27 cellular contexts compared by ENCODE assay signal in genomic region chr4:163180087-163180486, GRCh38. TPM values are rescaled to one million over a fixed set of nuclear protein-coding genes. Genes with fewer than 3 reads are reported as not detected.
DNase-seq lines count a peak whose midpoint lies in the region; ATAC-seq, FAIRE-seq and TF ChIP-seq lines count a peak whose summit lies in the region.
"Had no signal": no experiment of that assay in that cellular context is flagged by ENCODE, and none has a peak within 500 bp of the region (broad histone marks: within the 10 kb centered on the region; RNA-seq: fewer than 3 reads in every experiment).

No MANE protein-coding gene starts in this region.

- no peak overlapping the region for H3K18ac ChIP-seq in mesendoderm (ENCODE audit: low read length)

- no peaks in the 10 kb centered on the region for H3K9me1 ChIP-seq in K562 (ENCODE audit: control insufficient read depth, insufficient read depth, low read length)

- no peaks in the 10 kb centered on the region for H3K27me3 ChIP-seq in GM23338 (ENCODE audit: insufficient read depth)
- no peaks in the 10 kb centered on the region for H3K27me3 ChIP-seq in OCI-LY3 (ENCODE audit: low read depth, low read length)
- peaks cover 14 to 22% of the 10 kb centered on the region in 2 experiments for H3K27me3 ChIP-seq in K562 (ENCODE audit: control insufficient read depth in 2 of 2, insufficient read depth in 2 of 2, low read length in 2 of 2)
- H3K27me3 ChIP-seq in mesendoderm (ENCODE audit: insufficient read depth, low read length, poor library complexity), result no peaks in the 10 kb centered on the region
- H3K27me3 ChIP-seq: Peyer's patch had no signal

- ATAC-seq in GM23338, result no peak
- peak; percentile 87 for ATAC-seq in K562
- no peak for ATAC-seq in GM19467 (IDR thresholded peaks at IDR 0.05; ENCODE audit: unreplicated experiment)
- ATAC-seq: A549, GM12878, HCT116 had no signal

- intact Hi-C loops in K562 (cut with micrococcal nuclease), result no loop called here

- TF ChIP-seq POLR2A in K562 (conservative IDR thresholded peaks at IDR 0.05), result no peak

- no peaks in the 10 kb centered on the region for H3K79me1 ChIP-seq in mesendoderm (ENCODE audit: low read length)

- no peak overlapping the region for H3K4me3 ChIP-seq in GM23338
- H3K4me3 ChIP-seq in OCI-LY3 (ENCODE audit: low read length), result no peak overlapping the region
- no peak overlapping the region for H3K4me3 ChIP-seq in K562
- no peak overlapping the region for H3K4me3 ChIP-seq in mesendoderm (ENCODE audit: low read length)
- H3K4me3 ChIP-seq: A549, GM12878, Peyer's patch had no signal

- H3K79me2 ChIP-seq in GM23338 (replicated peaks; ENCODE audit: insufficient read depth) (no peaks in the 10 kb centered on the region), OCI-LY3 (ENCODE audit: low read length) (no peaks in the 10 kb centered on the region), K562 (ENCODE audit: control insufficient read depth, insufficient read depth, low read length) (no peaks in the 10 kb centered on the region), mesendoderm (ENCODE audit: control insufficient read depth, insufficient read depth, low read length) (no peaks in the 10 kb centered on the region)

- H3K27me3 Mint-ChIP-seq in GM23338 (ENCODE audit: insufficient read depth, low read depth, poor library complexity), result no peaks in the 10 kb centered on the region

- no peak overlapping the region for H2BK120ac ChIP-seq in mesendoderm (ENCODE audit: low read depth, low read length)

- no peak overlapping the region for H3K4me3 Mint-ChIP-seq in GM23338
- H3K4me3 Mint-ChIP-seq: CD4-positive, alpha-beta memory T cell had no signal

- H3K36me3 Mint-ChIP-seq in GM23338 (ENCODE audit: low read depth), result no peaks in the 10 kb centered on the region
- H3K36me3 Mint-ChIP-seq: CD4-positive, alpha-beta memory T cell had no signal

- H2BK5ac ChIP-seq in mesendoderm (ENCODE audit: low read length), result no peak overlapping the region

- no peaks in the 10 kb centered on the region for H3K4me1 Mint-ChIP-seq in GM23338

- no peak overlapping the region for H4K8ac ChIP-seq in mesendoderm (ENCODE audit: low read depth, low read length)

- no peak for TF ChIP-seq RAD21 in K562 (CRISPR knock-in tag; conservative IDR thresholded peaks at IDR 0.05 in 1 of 2, IDR thresholded peaks at IDR 0.05 in 1 of 2)

- no peak for TF ChIP-seq CTCF in GM23338 (conservative IDR thresholded peaks at IDR 0.05; ENCODE audit: low read depth in 2 of 2)
- no peak for TF ChIP-seq CTCF in OCI-LY3 (IDR thresholded peaks at IDR 0.05; ENCODE audit: low read depth, low read length)
- TF ChIP-seq CTCF in K562 (IDR thresholded peaks at IDR 0.05 in 2 of 3, conservative IDR thresholded peaks at IDR 0.05 in 1 of 3; ENCODE audit: insufficient read depth in 2 of 3, low read depth in 1 of 3, low read length in 3 of 3), result no peak

- H4K5ac ChIP-seq in mesendoderm (ENCODE audit: low read length), result no peak overlapping the region

- POLR2A ChIA-PET in K562 (lab: Yijun Ruan, JAX), result interaction anchor here (0.7 kb wide), 1 partner anchor 125 kb away, joined by 3 read pairs; no protein-coding TSS in a partner anchor

- BruUV-seq in K562 (replicated peaks; lab: Mats Ljungman, UMichigan), result no TSS peak

- H4K20me1 ChIP-seq in GM23338 (replicated peaks; ENCODE audit: insufficient read depth) (no peaks in the 10 kb centered on the region), OCI-LY3 (ENCODE audit: insufficient read depth, low read length) (no peaks in the 10 kb centered on the region), K562 (replicated peaks; ENCODE audit: control insufficient read depth, insufficient read depth, low read length) (no peaks in the 10 kb centered on the region)

- H2AK5ac ChIP-seq in mesendoderm (ENCODE audit: low read length), result no peak overlapping the region

- in situ Hi-C loops in K562 (cut with MboI), result no loop called here

- H3K9me3 ChIP-seq in OCI-LY3 (ENCODE audit: insufficient read depth, low read length) (no peaks in the 10 kb centered on the region), K562 (replicated peaks; ENCODE audit: control insufficient read depth, insufficient read depth, low read depth, low read length) (no peaks in the 10 kb centered on the region)
- H3K9me3 ChIP-seq: A549, Caco-2, Peyer's patch had no signal

- no peak for DNase-seq in GM23338 (ENCODE audit: low spot score)
- DNase-seq in K562 (ENCODE audit: extremely low read depth in 1 of 4, low spot score in 3 of 4), result peak in 3 of 4 experiments; percentile 26 to 64 (median 57)
- peak; percentile 78 for DNase-seq in mesendoderm
- no peak for DNase-seq in amniotic stem cell (lab: John Stamatoyannopoulos, UW)
- no peak for DNase-seq in NCI-H2107 (lab: John Stamatoyannopoulos, UW)
- DNase-seq: C1 segment of cervical spinal cord; Caco-2; CD4-positive, alpha-beta memory T cell; DMS79; EL; GDM1; Karpas-422; MV-4-11; NCI-H1105; NCI-H1436 treated with DMSO at 0.1 percent for 48 hours; NCI-H187 treated with DMSO at 0.1 percent for 48 hours; NCI-H524 treated with DMSO at 0.1 percent for 48 hours; NCI-H82; Peyer's patch; SHP77 treated with DMSO at 0.1 percent for 48 hours; SW 1271 had no signal

- H2AFZ ChIP-seq in GM23338 (peak overlapping the region; percentile 88; the same call in 1 of the 2 replicates), OCI-LY3 (ENCODE audit: low read depth, low read length) (peak overlapping the region; percentile 73), K562 (ENCODE audit: low read depth, low read length) (no peak overlapping the region)

- H3K4ac ChIP-seq in mesendoderm (ENCODE audit: low read depth, low read length), result no peak overlapping the region

- no peaks in the 10 kb centered on the region for H3K4me1 ChIP-seq in GM23338 (ENCODE audit: insufficient read depth)
- H3K4me1 ChIP-seq in OCI-LY3 (ENCODE audit: low read length), result no peaks in the 10 kb centered on the region
- H3K4me1 ChIP-seq in K562 (replicated peaks in 1 of 2; ENCODE audit: control insufficient read depth in 2 of 2, insufficient read depth in 2 of 2, low read length in 2 of 2), result 0 out of 5 replicates have a peak, but pooled peaks cover 0 to 2% of the 10 kb centered on the region in 2 experiments
- peaks cover 8% of the 10 kb centered on the region for H3K4me1 ChIP-seq in mesendoderm (ENCODE audit: control insufficient read depth, low read depth, low read length)
- H3K4me1 ChIP-seq: A549, Caco-2, Peyer's patch had no signal

- no peaks in the 10 kb centered on the region for H3K9me2 ChIP-seq in GM23338 (ENCODE audit: insufficient read depth)

- H3K9ac ChIP-seq in OCI-LY3 (ENCODE audit: low read length) (no peak overlapping the region), K562 (ENCODE audit: insufficient read depth in 1 of 2, low read depth in 2 of 2, low read length in 2 of 2) (no peak overlapping the region), mesendoderm (ENCODE audit: low read length) (no peak overlapping the region)

- no peak overlapping the region for H3K56ac ChIP-seq in mesendoderm (ENCODE audit: low read length)

- no peak overlapping the region for H3K27ac Mint-ChIP-seq in GM23338

- FAIRE-seq in K562 (lab: Jason Lieb, UNC), result peak; percentile 44
- FAIRE-seq: A549, GM12878 had no signal

- CTCF ChIA-PET in K562 (lab: Yijun Ruan, JAX; ENCODE audit: low intra/inter-chr PET ratio), result no interaction called here

- TF ChIP-seq EP300 in K562 (IDR thresholded peaks at IDR 0.05; ENCODE audit: low read length), result peak; percentile 54; the same call in 1 of the 2 replicates

- no peaks in the 10 kb centered on the region for H3F3A ChIP-seq in GM23338 (replicated peaks; ENCODE audit: low read depth)

- no peak overlapping the region for H2BK15ac ChIP-seq in mesendoderm (replicated peaks; ENCODE audit: low read depth)

- 0% methylated on average over 3 of the region's 3 CpGs for WGBS in K562 (ENCODE audit: insufficient coverage, low coverage, missing lambda C conversion rate)
- WGBS in mesendoderm (ENCODE audit: extremely low coverage, insufficient coverage, low lambda C conversion rate), result no CpG with 5 or more reads among the region's 3 CpGs

- H3K36me3 ChIP-seq in GM23338 (ENCODE audit: insufficient read depth) (no peaks in the 10 kb centered on the region), OCI-LY3 (replicated peaks; ENCODE audit: low read depth, low read length) (no peaks in the 10 kb centered on the region), K562 (ENCODE audit: control insufficient read depth, insufficient read depth, low read length) (no peaks in the 10 kb centered on the region), mesendoderm (ENCODE audit: control insufficient read depth, insufficient read depth, low read length) (no peaks in the 10 kb centered on the region)
- H3K36me3 ChIP-seq: Peyer's patch had no signal

- H3K23ac ChIP-seq in mesendoderm (ENCODE audit: low read length), result no peak overlapping the region

- H3K4me2 ChIP-seq in GM23338, result no peak overlapping the region
- H3K4me2 ChIP-seq in OCI-LY3 (ENCODE audit: low read length), result no peak overlapping the region
- no peak overlapping the region for H3K4me2 ChIP-seq in K562 (ENCODE audit: insufficient read depth, low read length)
- no peak overlapping the region for H3K4me2 ChIP-seq in mesendoderm (ENCODE audit: low read length)
- H3K4me2 ChIP-seq: A549 had no signal

- no peaks in the 10 kb centered on the region for H3K9me3 Mint-ChIP-seq in GM23338

- H3K27ac ChIP-seq in GM23338 (ENCODE audit: low read depth), result no peak overlapping the region
- H3K27ac ChIP-seq in OCI-LY3 (ENCODE audit: low read length), result no peak overlapping the region
- no peak overlapping the region for H3K27ac ChIP-seq in K562 (ENCODE audit: extremely low read depth, low read depth, low read length)
- no peak overlapping the region for H3K27ac ChIP-seq in mesendoderm (ENCODE audit: low read depth, low read length)
- H3K27ac ChIP-seq: A549, HL-60, Peyer's patch had no signal

RNA-seq across cellular contexts. Expression of gene NAF1, which starts 13.4 kb away (rescaled TPM):
- total RNA-seq in GM23338 (2014; rRNA removed; shearing (Covaris generic)), result 44.3 and 51.2 TPM in 2 replicates
- polyA plus RNA-seq in GM23338 (2016; fragmentation: Nextera tagmentation; extraction: Ambion mirVana) (17.5 and 18.6 TPM in 2 replicates), K562 (2011; rRNA removed) (15.0 and 15.7 TPM in 2 replicates), K562 (2014; fragmentation: Illumina TruSeq; extraction: Trizol) (20.8 and 22.0 TPM in 2 replicates), K562 (2014; fragmentation: Nextera tagmentation; extraction: Ambion mirVana) (1 to 10 TPM; 2.4 to 2.7 TPM), K562 (2014; rRNA removed) (21.6 TPM in 2 replicates)
- total RNA-seq in K562 (2011; cell fraction: chromatin; rRNA removed; ENCODE audit: low replicate concordance), result 32.4 and 67.7 TPM in 2 replicates
- 23.3 and 24.5 TPM in 2 replicates for total RNA-seq in K562 (2011; cell fraction: nucleolus; rRNA removed)
- total RNA-seq in K562 (2011; cell fraction: nucleoplasm; rRNA removed), result 37.0 and 77.9 TPM in 2 replicates
- total RNA-seq in K562 (2014; rRNA removed) (25.8 and 31.6 TPM in 2 replicates), K562 (2014; rRNA removed; fragmentation: Illumina TruSeq; extraction: Trizol) (16.5 and 17.0 TPM in 2 replicates), K562 (2015; rRNA removed; fragmentation: Illumina TruSeq; extraction: Trizol) (17.0 and 19.6 TPM in 2 replicates), K562 (2021) (39.2 and 40.6 TPM in 2 replicates)
- polyA plus RNA-seq in K562 (2011; cell fraction: cytosol; rRNA removed), result 6.1 and 8.6 TPM in 2 replicates
- polyA plus RNA-seq in K562 (2011; cell fraction: nucleus; rRNA removed), result 13.6 and 14.4 TPM in 2 replicates
- 13.4 and 17.8 TPM in 2 replicates for polyA plus RNA-seq in K562 (2012)
- polyA minus RNA-seq in K562 (2011; rRNA and poly(A)+ RNA removed), result 22.9 and 23.0 TPM in 2 replicates
- 15.8 and 17.5 TPM in 2 replicates for polyA minus RNA-seq in K562 (2011; cell fraction: cytosol; rRNA and poly(A)+ RNA removed)
- 51.2 and 60.5 TPM in 2 replicates for polyA minus RNA-seq in K562 (2011; cell fraction: nucleus; rRNA and poly(A)+ RNA removed)
- polyA plus RNA-seq in mesendoderm (2013, experiment 1 of 2), result 32.9 TPM
- 35.1 TPM for polyA plus RNA-seq in mesendoderm (2013, experiment 2 of 2)

Comparison
In these comparisons a context has a peak if more than half of its experiments do, and no peak if none do; other contexts are left out.
1. DNase-seq: peak in K562 (3 of 4) and mesendoderm (single experiment); none in GM23338 (single experiment), amniotic stem cell (single experiment) and NCI-H2107 (single experiment).